In genomic region chr4:1344696-1345095, GRCh38 we compare ENCODE assay signal across 12 cellular contexts. TPM values are rescaled to one million over a fixed set of nuclear protein-coding genes. Genes with fewer than 3 reads are reported as not detected.
DNase-seq lines count a peak whose midpoint lies in the region; ATAC-seq and TF ChIP-seq lines count a peak whose summit lies in the region.
"Had no signal": no experiment of that assay in that cellular context is flagged by ENCODE, and none has a peak within 500 bp of the region (broad histone marks: within the 10 kb centered on the region; RNA-seq: fewer than 3 reads in every experiment).

No MANE protein-coding gene starts in this region.

- intact Hi-C loops in spleen (cut with DNase I; ENCODE audit: low total_unique reads): loop anchor here (10.0 kb wide), 1 partner anchor 50 kb away; no protein-coding TSS in a partner anchor

- no peak overlapping the region for H3K4me3 ChIP-seq in spleen
- H3K4me3 ChIP-seq: psoas muscle, vagina had no signal

- H3K27ac ChIP-seq in foreskin keratinocyte (no peak overlapping the region), spleen (no peak overlapping the region)
- H3K27ac ChIP-seq: psoas muscle had no signal

- POLR2A ChIA-PET in WTC11 (lab: Charles Lee): no interaction called here

- H3K4me1 ChIP-seq in foreskin keratinocyte (no peaks in the 10 kb centered on the region), spleen (peaks cover 14 to 43% (median 28%) of the 10 kb centered on the region in 6 donors)

- H3K36me3 Mint-ChIP-seq in activated CD8-positive, alpha-beta memory T cell treated with anti-CD3 and anti-CD28 coated beads, Interleukin-2, amount 10 ng/mL, durations not matched to agents 7 days and 5 days: peaks cover 14% of the 10 kb centered on the region
- peaks cover 21% of the 10 kb centered on the region for H3K36me3 Mint-ChIP-seq in WTC11

- WGBS in spleen, 5 donors: 77 to 92% (median 88%) methylated on average over 12 of the region's 12 CpGs

- H3K27me3 ChIP-seq in foreskin keratinocyte (no peaks in the 10 kb centered on the region), spleen (replicated peaks in 1 of 7) (no peaks in the 10 kb centered on the region)
- H3K27me3 ChIP-seq: vagina had no signal

- H3K27me3 Mint-ChIP-seq in activated CD8-positive, alpha-beta memory T cell treated with anti-CD3 and anti-CD28 coated beads, Interleukin-2, amount 10 ng/mL, durations not matched to agents 7 days and 5 days: no peaks in the 10 kb centered on the region
- H3K27me3 Mint-ChIP-seq in WTC11 (ENCODE audit: low read depth): no peaks in the 10 kb centered on the region

- peak overlapping the region; percentile 24 for H3K27ac Mint-ChIP-seq in activated CD8-positive, alpha-beta memory T cell treated with anti-CD3 and anti-CD28 coated beads, Interleukin-2, amount 10 ng/mL, durations not matched to agents 7 days and 5 days
- peak overlapping the region; percentile 59 for H3K27ac Mint-ChIP-seq in WTC11

- no peaks in the 10 kb centered on the region for H3K9me3 Mint-ChIP-seq in activated CD8-positive, alpha-beta memory T cell treated with anti-CD3 and anti-CD28 coated beads, Interleukin-2, amount 10 ng/mL, durations not matched to agents 7 days and 5 days (ENCODE audit: low read depth)
- no peaks in the 10 kb centered on the region for H3K9me3 Mint-ChIP-seq in WTC11

- H3K4me1 Mint-ChIP-seq in activated CD8-positive, alpha-beta memory T cell treated with anti-CD3 and anti-CD28 coated beads, Interleukin-2, amount 10 ng/mL, durations not matched to agents 7 days and 5 days: peaks cover 26% of the 10 kb centered on the region
- H3K4me1 Mint-ChIP-seq in WTC11: peaks cover 27% of the 10 kb centered on the region

- TF ChIP-seq CTCF in WTC11 (IDR thresholded peaks at IDR 0.05): no peak
- TF ChIP-seq CTCF in foreskin keratinocyte (conservative IDR thresholded peaks at IDR 0.05): no peak
- TF ChIP-seq CTCF in spleen (IDR thresholded peaks at IDR 0.05 in 8 of 11, conservative IDR thresholded peaks at IDR 0.05 in 3 of 11): no peak

- H3K36me3 ChIP-seq in spleen: peaks cover 0 to 27% (median 20%) of the 10 kb centered on the region in 6 donors

- no peak for DNase-seq in activated CD8-positive, alpha-beta memory T cell treated with anti-CD3 and anti-CD28 coated beads, Interleukin-2, amount 10 ng/mL, durations not matched to agents 7 days and 5 days
- DNase-seq in activated CD8-positive, alpha-beta memory T cell treated with anti-CD3 and anti-CD28 coated beads, Interleukin-2, amount 50 U/mL, for 4 hours: no peak
- DNase-seq in WTC11 (ENCODE audit: low spot score): no peak
- DNase-seq in foreskin keratinocyte: peak; percentile 3 to 40
- peak; percentile 71 for DNase-seq in spleen
- no peak for DNase-seq in mesenteric fat pad (ENCODE audit: low spot score)
- DNase-seq in stimulated activated CD4-positive, alpha-beta T cell treated with anti-CD3 and anti-CD28 coated beads, Interleukin-4, amount 100 ng/mL, for 1 hour: no peak
- DNase-seq: GF-D8, kidney glomerular epithelial cell, psoas muscle had no signal

- CTCF ChIA-PET in activated CD8-positive, alpha-beta memory T cell treated with anti-CD3 and anti-CD28 coated beads, Interleukin-2, amount 10 ng/mL, durations not matched to agents 7 days and 5 days (lab: Charles Lee): interaction anchor here (1.5 to 4.0 kb wide), 5 partner anchors 15 to 213 kb away, joined by 3 to 23 read pairs (median 11); partner anchors contain the start of gene MAEA
- CTCF ChIA-PET in WTC11 (lab: Charles Lee): interaction anchor here (1.6 kb wide), 1 partner anchor 26 kb away, joined by 10 read pairs; no protein-coding TSS in a partner anchor

- TF ChIP-seq POLR2A in spleen (IDR thresholded peaks at IDR 0.05): no peak

- ATAC-seq in activated CD8-positive, alpha-beta memory T cell treated with anti-CD3 and anti-CD28 coated beads, Interleukin-2, amount 10 ng/mL, durations not matched to agents 7 days and 5 days: no peak
- no peak for ATAC-seq in WTC11
- ATAC-seq in foreskin keratinocyte: no peak
- ATAC-seq in HG03135 (IDR thresholded peaks at IDR 0.05; ENCODE audit: unreplicated experiment): no peak
- ATAC-seq: psoas muscle had no signal

- H3K9me3 ChIP-seq in spleen: no peaks in the 10 kb centered on the region
- H3K9me3 ChIP-seq: psoas muscle, vagina had no signal

- H3K4me3 Mint-ChIP-seq in activated CD8-positive, alpha-beta memory T cell treated with anti-CD3 and anti-CD28 coated beads, Interleukin-2, amount 10 ng/mL, durations not matched to agents 7 days and 5 days: peak overlapping the region; percentile 56
- peak overlapping the region; percentile 86 for H3K4me3 Mint-ChIP-seq in WTC11

TF ChIP-seq in WTC11, 78 proteins besides CTCF, POLR2A, EP300 and RAD21 (continues in another document):
- TF ChIP-seq ZNF121 (CRISPR knock-in tag; IDR thresholded peaks at IDR 0.05) (no peak), ZNF423 (CRISPR knock-in tag; IDR thresholded peaks at IDR 0.05) (no peak), TP53 (CRISPR knock-in tag; IDR thresholded peaks at IDR 0.05) (no peak), ETV6 (CRISPR knock-in tag; IDR thresholded peaks at IDR 0.05) (no peak), GRHL2 (CRISPR knock-in tag; IDR thresholded peaks at IDR 0.05; ENCODE audit: insufficient replicate concordance, severe bottlenecking) (no peak), NR3C1 (CRISPR knock-in tag; conservative IDR thresholded peaks at IDR 0.05; ENCODE audit: low read depth) (no peak), NFYB (CRISPR knock-in tag; conservative IDR thresholded peaks at IDR 0.05; ENCODE audit: low read depth) (no peak), SMAD4 (CRISPR knock-in tag; IDR thresholded peaks at IDR 0.05) (no peak)
- TF ChIP-seq, protein P1, sequence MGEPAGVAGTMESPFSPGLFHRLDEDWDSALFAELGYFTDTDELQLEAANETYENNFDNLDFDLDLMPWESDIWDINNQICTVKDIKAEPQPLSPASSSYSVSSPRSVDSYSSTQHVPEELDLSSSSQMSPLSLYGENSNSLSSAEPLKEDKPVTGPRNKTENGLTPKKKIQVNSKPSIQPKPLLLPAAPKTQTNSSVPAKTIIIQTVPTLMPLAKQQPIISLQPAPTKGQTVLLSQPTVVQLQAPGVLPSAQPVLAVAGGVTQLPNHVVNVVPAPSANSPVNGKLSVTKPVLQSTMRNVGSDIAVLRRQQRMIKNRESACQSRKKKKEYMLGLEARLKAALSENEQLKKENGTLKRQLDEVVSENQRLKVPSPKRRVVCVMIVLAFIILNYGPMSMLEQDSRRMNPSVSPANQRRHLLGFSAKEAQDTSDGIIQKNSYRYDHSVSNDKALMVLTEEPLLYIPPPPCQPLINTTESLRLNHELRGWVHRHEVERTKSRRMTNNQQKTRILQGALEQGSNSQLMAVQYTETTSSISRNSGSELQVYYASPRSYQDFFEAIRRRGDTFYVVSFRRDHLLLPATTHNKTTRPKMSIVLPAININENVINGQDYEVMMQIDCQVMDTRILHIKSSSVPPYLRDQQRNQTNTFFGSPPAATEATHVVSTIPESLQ (CRISPR knock-in tag; IDR thresholded peaks at IDR 0.05): no peak
- TF ChIP-seq, protein P2, sequence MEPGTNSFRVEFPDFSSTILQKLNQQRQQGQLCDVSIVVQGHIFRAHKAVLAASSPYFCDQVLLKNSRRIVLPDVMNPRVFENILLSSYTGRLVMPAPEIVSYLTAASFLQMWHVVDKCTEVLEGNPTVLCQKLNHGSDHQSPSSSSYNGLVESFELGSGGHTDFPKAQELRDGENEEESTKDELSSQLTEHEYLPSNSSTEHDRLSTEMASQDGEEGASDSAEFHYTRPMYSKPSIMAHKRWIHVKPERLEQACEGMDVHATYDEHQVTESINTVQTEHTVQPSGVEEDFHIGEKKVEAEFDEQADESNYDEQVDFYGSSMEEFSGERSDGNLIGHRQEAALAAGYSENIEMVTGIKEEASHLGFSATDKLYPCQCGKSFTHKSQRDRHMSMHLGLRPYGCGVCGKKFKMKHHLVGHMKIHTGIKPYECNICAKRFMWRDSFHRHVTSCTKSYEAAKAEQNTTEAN (CRISPR knock-in tag; IDR thresholded peaks at IDR 0.05): no peak

RNA-seq across cellular contexts. Expression of gene UVSSA, which starts 2.3 kb away (rescaled TPM):
- 10 to 100 TPM; 18.2 to 25.2 TPM for total RNA-seq in activated CD8-positive, alpha-beta memory T cell treated with anti-CD3 and anti-CD28 coated beads, Interleukin-2, amount 10 ng/mL, durations not matched to agents 7 days and 5 days
- 36.9 to 41.5 TPM (median 40.4 TPM) in 3 replicates for total RNA-seq in WTC11 (2021)
- 6.5 and 7.4 TPM in 2 replicates for total RNA-seq in foreskin keratinocyte
- 2.6 and 3.3 TPM in 2 replicates for polyA plus RNA-seq in foreskin keratinocyte
- 10 to 100 TPM; 23.9 to 54.0 (median 37.1) TPM for total RNA-seq in spleen
- polyA plus RNA-seq in spleen: 10 to 100 TPM in 2 of 3 donors, 1 to 10 TPM in 1; 3.0 to 15.5 (median 10.3) TPM
- total RNA-seq in mesenteric fat pad: 19.0 TPM

RNA-seq across cellular contexts. Expression of gene MAEA, which starts 55.0 kb away (rescaled TPM):
- 10 to 100 TPM; 63.9 to 70.0 TPM for total RNA-seq in activated CD8-positive, alpha-beta memory T cell treated with anti-CD3 and anti-CD28 coated beads, Interleukin-2, amount 10 ng/mL, durations not matched to agents 7 days and 5 days
- total RNA-seq in WTC11 (2021) (66.9 to 86.9 TPM (median 79.8 TPM) in 3 replicates), foreskin keratinocyte (80.6 and 86.1 TPM in 2 replicates), spleen (100 to 1,000 TPM in 1 of 7 donors, 10 to 100 TPM in 6; 64.3 to 112 (median 85.6) TPM), mesenteric fat pad (46.8 TPM)
- polyA plus RNA-seq in foreskin keratinocyte (61.4 and 70.2 TPM in 2 replicates), spleen (10 to 100 TPM; 46.6 to 76.5 (median 58.8) TPM)

Comparison
In these comparisons a context has a peak if more than half of its experiments do, and no peak if none do; other contexts are left out.
1. DNase-seq: peak in foreskin keratinocyte (2 of 2) and spleen (single experiment); none in activated CD8-positive, alpha-beta memory T cell treated with anti-CD3 and anti-CD28 coated beads, Interleukin-2, amount 10 ng/mL, durations not matched to agents 7 days and 5 days (single experiment), activated CD8-positive, alpha-beta memory T cell treated with anti-CD3 and anti-CD28 coated beads, Interleukin-2, amount 50 U/mL, for 4 hours (single experiment), WTC11 (single experiment), mesenteric fat pad (single experiment) and stimulated activated CD4-positive, alpha-beta T cell treated with anti-CD3 and anti-CD28 coated beads, Interleukin-4, amount 100 ng/mL, for 1 hour (single experiment).